In genomic region chr19:57747472-57747807, GRCh38 we compare ENCODE assay signal across 9 cellular contexts. TPM values are rescaled to one million over a fixed set of nuclear protein-coding genes. Genes with fewer than 3 reads are reported as not detected.
DNase-seq lines count a peak whose midpoint lies in the region; ATAC-seq, FAIRE-seq and TF ChIP-seq lines count a peak whose summit lies in the region.
"Had no signal": no experiment of that assay in that cellular context is flagged by ENCODE, and none has a peak within 500 bp of the region (broad histone marks: within the 10 kb centered on the region; RNA-seq: fewer than 3 reads in every experiment).

No MANE protein-coding gene starts in this region.

- H3K9me3 ChIP-seq in astrocyte (ENCODE audit: insufficient read depth, low read depth, low read length), result peaks cover 23% of the 10 kb centered on the region
- H3K9me3 ChIP-seq in HepG2 (ENCODE audit: low read length), result no peaks in the 10 kb centered on the region
- peaks cover 25 to 46% of the 10 kb centered on the region in 2 donors for H3K9me3 ChIP-seq in transverse colon

- CTCF ChIA-PET in activated CD8-positive, alpha-beta memory T cell treated with anti-CD3 and anti-CD28 coated beads, Interleukin-2, amount 10 ng/mL, durations not matched to agents 7 days and 5 days (lab: Charles Lee), result interaction anchor here (2.3 kb wide), 1 partner anchor 22 kb away, joined by 8 read pairs; the partner anchor contains the start of gene ZNF586
- CTCF ChIA-PET in HepG2 (lab: Yijun Ruan, JAX; ENCODE audit: low intra/inter-chr PET ratio, low total read pairs), result no interaction called here

- H3K4me2 ChIP-seq in astrocyte (ENCODE audit: low read length) (peak overlapping the region; percentile 90), HepG2 (ENCODE audit: low read depth, low read length) (peak overlapping the region; percentile 88)

- H3K4me1 Mint-ChIP-seq in activated CD8-positive, alpha-beta memory T cell treated with anti-CD3 and anti-CD28 coated beads, Interleukin-2, amount 10 ng/mL, durations not matched to agents 7 days and 5 days, result peaks cover 26% of the 10 kb centered on the region
- peaks cover 22% of the 10 kb centered on the region for H3K4me1 Mint-ChIP-seq in astrocyte (ENCODE audit: low read depth, unreplicated experiment)

- H3K27me3 Mint-ChIP-seq in activated CD8-positive, alpha-beta memory T cell treated with anti-CD3 and anti-CD28 coated beads, Interleukin-2, amount 10 ng/mL, durations not matched to agents 7 days and 5 days, result no peaks in the 10 kb centered on the region
- no peaks in the 10 kb centered on the region for H3K27me3 Mint-ChIP-seq in astrocyte (ENCODE audit: low read depth, unreplicated experiment)

- H3K4me3 Mint-ChIP-seq in activated CD8-positive, alpha-beta memory T cell treated with anti-CD3 and anti-CD28 coated beads, Interleukin-2, amount 10 ng/mL, durations not matched to agents 7 days and 5 days, result peak overlapping the region; percentile 92
- peak overlapping the region; percentile 99 for H3K4me3 Mint-ChIP-seq in astrocyte (ENCODE audit: unreplicated experiment)

- no TSS peak for BruUV-seq in HepG2 (replicated peaks; lab: Mats Ljungman, UMichigan)

- ATAC-seq in activated CD8-positive, alpha-beta memory T cell treated with anti-CD3 and anti-CD28 coated beads, Interleukin-2, amount 10 ng/mL, durations not matched to agents 7 days and 5 days, result no peak
- ATAC-seq in HepG2 (peak; percentile 9; the same call in 2 of the 3 replicates), HG02759 (IDR thresholded peaks at IDR 0.05; ENCODE audit: unreplicated experiment) (no peak)

- intact Hi-C loops in HepG2 (cut with micrococcal nuclease; ENCODE audit: unreplicated experiment), result loop anchor here (2.0 kb wide), 2 partner anchors 71 to 169 kb away; partner anchors contain the start of gene ZNF416
- intact Hi-C loops in transverse colon (cut with DNase I; ENCODE audit: low total_unique reads), result no loop called here

- DNase-seq in activated CD8-positive, alpha-beta memory T cell treated with anti-CD3 and anti-CD28 coated beads, Interleukin-2, amount 10 ng/mL, durations not matched to agents 7 days and 5 days, result no peak
- no peak for DNase-seq in activated CD8-positive, alpha-beta memory T cell treated with anti-CD3 and anti-CD28 coated beads, Interleukin-2, amount 50 U/mL, for 48 hours
- no peak for DNase-seq in astrocyte (ENCODE audit: low read depth)
- no peak for DNase-seq in HepG2 (ENCODE audit: low spot score)
- no peak for DNase-seq in transverse colon
- no peak for DNase-seq in SW 1271 (lab: John Stamatoyannopoulos, UW)
- DNase-seq in activated gamma-delta T cell treated with Interleukin-2 at 50 U/mL for 16 hours, result no peak

- TF ChIP-seq POLR2A in HepG2 (IDR thresholded peaks at IDR 0.05; ENCODE audit: insufficient read depth in 1 of 2, low read depth in 2 of 2, low read length in 2 of 2), result no peak
- no peak for TF ChIP-seq POLR2A in transverse colon (IDR thresholded peaks at IDR 0.05)

- H3K27me3 ChIP-seq in astrocyte (ENCODE audit: insufficient read depth, low read length) (no peaks in the 10 kb centered on the region), HepG2 (ENCODE audit: control insufficient read depth in 1 of 2, insufficient read depth in 2 of 2, low read length in 2 of 2) (no peaks in the 10 kb centered on the region; a peak in 1 of 5 replicates), transverse colon (no peaks in the 10 kb centered on the region)

- peak overlapping the region; percentile 96 for H3K27ac Mint-ChIP-seq in activated CD8-positive, alpha-beta memory T cell treated with anti-CD3 and anti-CD28 coated beads, Interleukin-2, amount 10 ng/mL, durations not matched to agents 7 days and 5 days
- no peak overlapping the region for H3K27ac Mint-ChIP-seq in astrocyte (ENCODE audit: unreplicated experiment)

- H3K79me2 ChIP-seq in astrocyte (ENCODE audit: insufficient read depth, low read length), result peaks cover 50% of the 10 kb centered on the region
- peaks cover 34% of the 10 kb centered on the region for H3K79me2 ChIP-seq in HepG2 (ENCODE audit: insufficient read depth, low read length)

- peak overlapping the region; percentile 91 for H3K9ac ChIP-seq in astrocyte (ENCODE audit: low read length)
- H3K9ac ChIP-seq in HepG2 (ENCODE audit: insufficient read depth, low read depth, low read length), result peak overlapping the region; percentile 92

- TF ChIP-seq CTCF in astrocyte (IDR thresholded peaks at IDR 0.05; ENCODE audit: insufficient read depth, low read depth, low read length) (no peak), HepG2 (CRISPR knock-in tag; IDR thresholded peaks at IDR 0.05) (no peak), transverse colon (IDR thresholded peaks at IDR 0.05) (no peak)

- H4K20me1 ChIP-seq in astrocyte (ENCODE audit: insufficient read depth, low read length), result peaks cover 15% of the 10 kb centered on the region
- H4K20me1 ChIP-seq in HepG2 (ENCODE audit: insufficient read depth, low read length), result no peaks in the 10 kb centered on the region

- H3K36me3 ChIP-seq in astrocyte (ENCODE audit: insufficient read depth, low read length) (peaks cover 10% of the 10 kb centered on the region), HepG2 (replicated peaks in 1 of 2; ENCODE audit: control insufficient read depth in 1 of 2, insufficient read depth in 2 of 2, low read length in 2 of 2) (peaks cover 7 to 24% of the 10 kb centered on the region in 2 experiments), transverse colon (peaks cover 0 to 46% (median 20%) of the 10 kb centered on the region in 4 donors)

- peaks cover 57% of the 10 kb centered on the region for H3K36me3 Mint-ChIP-seq in activated CD8-positive, alpha-beta memory T cell treated with anti-CD3 and anti-CD28 coated beads, Interleukin-2, amount 10 ng/mL, durations not matched to agents 7 days and 5 days
- H3K36me3 Mint-ChIP-seq in astrocyte (ENCODE audit: low read depth, unreplicated experiment), result peaks cover 17% of the 10 kb centered on the region

- H2AFZ ChIP-seq in astrocyte (ENCODE audit: low read depth, low read length), result peak overlapping the region; percentile 94
- H2AFZ ChIP-seq in HepG2 (ENCODE audit: low read length), result no peak overlapping the region

- TF ChIP-seq EP300 in HepG2 (IDR thresholded peaks at IDR 0.05; ENCODE audit: low read depth in 2 of 2, low read length in 2 of 2) (no peak), HepG2 (CRISPR knock-in tag; IDR thresholded peaks at IDR 0.05; ENCODE audit: borderline replicate concordance) (no peak), transverse colon (IDR thresholded peaks at IDR 0.05; ENCODE audit: low read depth) (no peak)

- H3K9me3 Mint-ChIP-seq in activated CD8-positive, alpha-beta memory T cell treated with anti-CD3 and anti-CD28 coated beads, Interleukin-2, amount 10 ng/mL, durations not matched to agents 7 days and 5 days (ENCODE audit: low read depth), result peaks cover 26% of the 10 kb centered on the region
- no peaks in the 10 kb centered on the region for H3K9me3 Mint-ChIP-seq in astrocyte (ENCODE audit: unreplicated experiment)

- TF ChIP-seq RAD21 in HepG2 (CRISPR knock-in tag; IDR thresholded peaks at IDR 0.05), result no peak

- 30% methylated on average over 6 of the region's 6 CpGs for WGBS in HepG2 (ENCODE audit: low lambda C conversion rate)
- 0 to 48% methylated on average over 1 to 6 of the region's 6 CpGs for WGBS in transverse colon (ENCODE audit: low coverage in 1 of 2), 2 donors

- peaks cover 6% of the 10 kb centered on the region for H3K4me1 ChIP-seq in astrocyte (ENCODE audit: insufficient read depth, low read length)
- peaks cover 33% of the 10 kb centered on the region for H3K4me1 ChIP-seq in HepG2 (ENCODE audit: insufficient read depth, low read length)
- peaks cover 0 to 14% (median 6%) of the 10 kb centered on the region in 4 donors for H3K4me1 ChIP-seq in transverse colon

- H3K27ac ChIP-seq in astrocyte (ENCODE audit: low read depth, low read length), result no peak overlapping the region
- H3K27ac ChIP-seq in HepG2 (ENCODE audit: extremely low read length, insufficient read depth, low read length), result peak overlapping the region; percentile 89
- peak overlapping the region in 2 of 4 donors; percentile 88 to 89 for H3K27ac ChIP-seq in transverse colon

- peak overlapping the region; percentile 90 for H3K4me3 ChIP-seq in astrocyte (ENCODE audit: insufficient read depth, low read depth, low read length)
- H3K4me3 ChIP-seq in HepG2 (replicated peaks in 1 of 3; ENCODE audit: insufficient read depth in 1 of 3, low read depth in 2 of 3, low read length in 3 of 3), result peak overlapping the region; percentile 87 to 100 (median 99)
- H3K4me3 ChIP-seq in transverse colon, result peak overlapping the region; percentile 58 to 92 (median 84)

- POLR2A ChIA-PET in HepG2 (lab: Yijun Ruan, JAX), result interaction anchor here (1.3 to 2.2 kb wide), 5 partner anchors 66 to 436 kb away, joined by 3 to 13 read pairs (median 6); partner anchors contain the start of genes ZNF551, ZNF552 and ZNF587B

- in situ Hi-C loops in HepG2 (cut with HindIII; ENCODE audit: extremely low pct_ligation_motif_present, low pct_unique_long_range_greater_than_20kb), result loop anchor here (10.0 kb wide), 1 partner anchor 407 kb away; the partner anchor contains the start of gene ZNF329
- in situ Hi-C loops in transverse colon (cut with MboI; ENCODE audit: low pct_ligation_motif_present in 1 of 4, low pct_unique_long_range_greater_than_20kb in 1 of 4, low sequenced_read_pairs in 3 of 4), result loop anchor here in 1 of 4 donors (10.0 to 25.0 kb wide), 2 partner anchors 165 to 407 kb away; partner anchors contain the start of genes ZNF329 and ZNF417

- FAIRE-seq in astrocyte (lab: Jason Lieb, UNC) (no peak), HepG2 (lab: Jason Lieb, UNC) (no peak)

RNA-seq across cellular contexts. Expression of gene ZNF776, which starts 0.8 kb away (rescaled TPM):
- total RNA-seq in activated CD8-positive, alpha-beta memory T cell treated with anti-CD3 and anti-CD28 coated beads, Interleukin-2, amount 10 ng/mL, durations not matched to agents 7 days and 5 days, result 10 to 100 TPM; 15.4 to 18.1 TPM
- total RNA-seq in astrocyte, result 17.4 and 17.5 TPM in 2 replicates
- 15.6 and 16.9 TPM in 2 replicates for total RNA-seq in HepG2 (2016; rRNA removed; fragmentation: Illumina TruSeq; extraction: Trizol)
- 2.1 and 3.8 TPM in 2 replicates for total RNA-seq in HepG2 (2016; cell fraction: cytosol; rRNA removed; fragmentation: Illumina TruSeq; extraction: Trizol; ENCODE audit: low read depth)
- 15.4 and 16.9 TPM in 2 replicates for total RNA-seq in HepG2 (2016; cell fraction: insoluble cytoplasmic fraction; rRNA removed; fragmentation: Illumina TruSeq; extraction: Trizol)
- 8.5 and 12.6 TPM in 2 replicates for total RNA-seq in HepG2 (2016; cell fraction: membrane; rRNA removed; fragmentation: Illumina TruSeq; extraction: Trizol)
- 16.0 and 22.2 TPM in 2 replicates for total RNA-seq in HepG2 (2016; cell fraction: nucleus; rRNA removed; fragmentation: Illumina TruSeq; extraction: Trizol)
- 7.6 and 8.2 TPM in 2 replicates for polyA plus RNA-seq in HepG2 (2011; rRNA removed)
- polyA plus RNA-seq in HepG2 (2011; cell fraction: cytosol; rRNA removed), result 5.1 and 5.2 TPM in 2 replicates
- 17.2 and 19.6 TPM in 2 replicates for polyA plus RNA-seq in HepG2 (2011; cell fraction: nucleus; rRNA removed)
- polyA plus RNA-seq in HepG2 (2012), result 7.7 and 8.2 TPM in 2 replicates
- 0.59 and 1.0 TPM in 2 replicates for polyA plus RNA-seq in HepG2 (2016; cell fraction: cytosol; fragmentation: Illumina TruSeq; extraction: Trizol; ENCODE audit: low read depth)
- polyA plus RNA-seq in HepG2 (2016; cell fraction: insoluble cytoplasmic fraction; fragmentation: Illumina TruSeq; extraction: Trizol; ENCODE audit: low read depth), result 8.0 and 9.0 TPM in 2 replicates
- 2.3 and 2.5 TPM in 2 replicates for polyA plus RNA-seq in HepG2 (2016; cell fraction: membrane; fragmentation: Illumina TruSeq; extraction: Trizol; ENCODE audit: low read depth)
- 15.1 and 16.1 TPM in 2 replicates for polyA plus RNA-seq in HepG2 (2016; cell fraction: nucleus; fragmentation: Illumina TruSeq; extraction: Trizol; ENCODE audit: insufficient read depth, low read depth)
- 8.4 and 36.9 TPM in 2 replicates for polyA minus RNA-seq in HepG2 (2011; rRNA and poly(A)+ RNA removed; ENCODE audit: low replicate concordance)
- polyA minus RNA-seq in HepG2 (2011; cell fraction: cytosol; rRNA and poly(A)+ RNA removed), result 9.9 and 11.3 TPM in 2 replicates
- 55.4 and 71.0 TPM in 2 replicates for polyA minus RNA-seq in HepG2 (2011; cell fraction: nucleus; rRNA and poly(A)+ RNA removed)
- 100 to 1,000 TPM in 1 of 4 donors, 10 to 100 TPM in 3; 15.0 to 120 (median 16.7) TPM for total RNA-seq in transverse colon

RNA-seq across cellular contexts. Expression of gene ZNF671, which starts 20.0 kb away (rescaled TPM):
- total RNA-seq in activated CD8-positive, alpha-beta memory T cell treated with anti-CD3 and anti-CD28 coated beads, Interleukin-2, amount 10 ng/mL, durations not matched to agents 7 days and 5 days, result 10 to 100 TPM; 13.0 to 13.8 TPM
- 8.0 and 8.2 TPM in 2 replicates for total RNA-seq in astrocyte
- total RNA-seq in HepG2 (2016; rRNA removed; fragmentation: Illumina TruSeq; extraction: Trizol), result not detected in 2 replicates
- total RNA-seq in HepG2 (2016; cell fraction: cytosol; rRNA removed; fragmentation: Illumina TruSeq; extraction: Trizol; ENCODE audit: low read depth), result not detected in 2 replicates
- not detected in 2 replicates for total RNA-seq in HepG2 (2016; cell fraction: insoluble cytoplasmic fraction; rRNA removed; fragmentation: Illumina TruSeq; extraction: Trizol)
- total RNA-seq in HepG2 (2016; cell fraction: membrane; rRNA removed; fragmentation: Illumina TruSeq; extraction: Trizol), result not detected in 2 replicates
- not detected in 2 replicates for total RNA-seq in HepG2 (2016; cell fraction: nucleus; rRNA removed; fragmentation: Illumina TruSeq; extraction: Trizol)
- polyA plus RNA-seq in HepG2 (2011; rRNA removed), result not detected in 2 replicates
- 0.03 TPM in 1 of 2 replicates, not detected in the other for polyA plus RNA-seq in HepG2 (2011; cell fraction: cytosol; rRNA removed)
- not detected in 2 replicates for polyA plus RNA-seq in HepG2 (2011; cell fraction: nucleus; rRNA removed)
- 0.20 and 0.51 TPM in 2 replicates for polyA plus RNA-seq in HepG2 (2012)
- polyA plus RNA-seq in HepG2 (2016; cell fraction: cytosol; fragmentation: Illumina TruSeq; extraction: Trizol; ENCODE audit: low read depth), result not detected in 2 replicates
- polyA plus RNA-seq in HepG2 (2016; cell fraction: insoluble cytoplasmic fraction; fragmentation: Illumina TruSeq; extraction: Trizol; ENCODE audit: low read depth), result not detected in 2 replicates
- polyA plus RNA-seq in HepG2 (2016; cell fraction: membrane; fragmentation: Illumina TruSeq; extraction: Trizol; ENCODE audit: low read depth), result not detected in 2 replicates
- polyA plus RNA-seq in HepG2 (2016; cell fraction: nucleus; fragmentation: Illumina TruSeq; extraction: Trizol; ENCODE audit: insufficient read depth, low read depth), result not detected in 2 replicates
- not detected in 2 replicates for polyA minus RNA-seq in HepG2 (2011; rRNA and poly(A)+ RNA removed; ENCODE audit: low replicate concordance)
- not detected in 2 replicates for polyA minus RNA-seq in HepG2 (2011; cell fraction: cytosol; rRNA and poly(A)+ RNA removed)
- not detected in 2 replicates for polyA minus RNA-seq in HepG2 (2011; cell fraction: nucleus; rRNA and poly(A)+ RNA removed)
- total RNA-seq in transverse colon, result 1 to 10 TPM in 3 of 4 donors, under 1 TPM in 1; 0.60 to 7.5 (median 4.7) TPM

RNA-seq across cellular contexts. Expression of gene ZNF586, which starts 22.0 kb away (rescaled TPM):
- total RNA-seq in activated CD8-positive, alpha-beta memory T cell treated with anti-CD3 and anti-CD28 coated beads, Interleukin-2, amount 10 ng/mL, durations not matched to agents 7 days and 5 days, result 10 to 100 TPM; 20.4 to 23.0 TPM
- total RNA-seq in astrocyte (8.8 and 11.5 TPM in 2 replicates), HepG2 (2016; rRNA removed; fragmentation: Illumina TruSeq; extraction: Trizol) (2.1 and 3.4 TPM in 2 replicates), transverse colon (10 to 100 TPM; 20.8 to 79.2 (median 27.3) TPM)
- 8.8 and 9.5 TPM in 2 replicates for total RNA-seq in HepG2 (2016; cell fraction: cytosol; rRNA removed; fragmentation: Illumina TruSeq; extraction: Trizol; ENCODE audit: low read depth)
- 1.9 and 3.3 TPM in 2 replicates for total RNA-seq in HepG2 (2016; cell fraction: insoluble cytoplasmic fraction; rRNA removed; fragmentation: Illumina TruSeq; extraction: Trizol)
- 6.5 and 7.6 TPM in 2 replicates for total RNA-seq in HepG2 (2016; cell fraction: membrane; rRNA removed; fragmentation: Illumina TruSeq; extraction: Trizol)
- total RNA-seq in HepG2 (2016; cell fraction: nucleus; rRNA removed; fragmentation: Illumina TruSeq; extraction: Trizol), result 3.7 and 4.4 TPM in 2 replicates
- polyA plus RNA-seq in HepG2 (2011; rRNA removed), result 0.50 and 0.89 TPM in 2 replicates
- 0.28 and 0.31 TPM in 2 replicates for polyA plus RNA-seq in HepG2 (2011; cell fraction: cytosol; rRNA removed)
- polyA plus RNA-seq in HepG2 (2011; cell fraction: nucleus; rRNA removed), result 1.1 and 1.3 TPM in 2 replicates
- polyA plus RNA-seq in HepG2 (2012), result 0.69 and 1.8 TPM in 2 replicates
- 0.43 and 0.46 TPM in 2 replicates for polyA plus RNA-seq in HepG2 (2016; cell fraction: cytosol; fragmentation: Illumina TruSeq; extraction: Trizol; ENCODE audit: low read depth)
- polyA plus RNA-seq in HepG2 (2016; cell fraction: insoluble cytoplasmic fraction; fragmentation: Illumina TruSeq; extraction: Trizol; ENCODE audit: low read depth), result 1.3 TPM in 2 replicates
- polyA plus RNA-seq in HepG2 (2016; cell fraction: membrane; fragmentation: Illumina TruSeq; extraction: Trizol; ENCODE audit: low read depth), result 0.57 and 0.85 TPM in 2 replicates
- 2.9 and 3.3 TPM in 2 replicates for polyA plus RNA-seq in HepG2 (2016; cell fraction: nucleus; fragmentation: Illumina TruSeq; extraction: Trizol; ENCODE audit: insufficient read depth, low read depth)
- 1.6 and 6.4 TPM in 2 replicates for polyA minus RNA-seq in HepG2 (2011; rRNA and poly(A)+ RNA removed; ENCODE audit: low replicate concordance)
- polyA minus RNA-seq in HepG2 (2011; cell fraction: cytosol; rRNA and poly(A)+ RNA removed), result 0.89 and 1.1 TPM in 2 replicates
- 7.1 and 8.7 TPM in 2 replicates for polyA minus RNA-seq in HepG2 (2011; cell fraction: nucleus; rRNA and poly(A)+ RNA removed)

RNA-seq across cellular contexts. Expression of gene ZNF154, which starts 38.4 kb away (rescaled TPM):
- 1 to 10 TPM; 4.0 to 5.6 TPM for total RNA-seq in activated CD8-positive, alpha-beta memory T cell treated with anti-CD3 and anti-CD28 coated beads, Interleukin-2, amount 10 ng/mL, durations not matched to agents 7 days and 5 days
- 12.7 and 13.1 TPM in 2 replicates for total RNA-seq in astrocyte
- not detected in 2 replicates for total RNA-seq in HepG2 (2016; rRNA removed; fragmentation: Illumina TruSeq; extraction: Trizol)
- not detected in 2 replicates for total RNA-seq in HepG2 (2016; cell fraction: cytosol; rRNA removed; fragmentation: Illumina TruSeq; extraction: Trizol; ENCODE audit: low read depth)
- not detected in 2 replicates for total RNA-seq in HepG2 (2016; cell fraction: insoluble cytoplasmic fraction; rRNA removed; fragmentation: Illumina TruSeq; extraction: Trizol)
- total RNA-seq in HepG2 (2016; cell fraction: membrane; rRNA removed; fragmentation: Illumina TruSeq; extraction: Trizol), result not detected in 2 replicates
- not detected in 2 replicates for total RNA-seq in HepG2 (2016; cell fraction: nucleus; rRNA removed; fragmentation: Illumina TruSeq; extraction: Trizol)
- polyA plus RNA-seq in HepG2 (2011; rRNA removed), result not detected in 2 replicates
- polyA plus RNA-seq in HepG2 (2011; cell fraction: cytosol; rRNA removed), result not detected in 2 replicates
- polyA plus RNA-seq in HepG2 (2011; cell fraction: nucleus; rRNA removed), result not detected in 2 replicates
- 0.16 and 0.32 TPM in 2 replicates for polyA plus RNA-seq in HepG2 (2012)
- polyA plus RNA-seq in HepG2 (2016; cell fraction: cytosol; fragmentation: Illumina TruSeq; extraction: Trizol; ENCODE audit: low read depth), result not detected in 2 replicates
- polyA plus RNA-seq in HepG2 (2016; cell fraction: insoluble cytoplasmic fraction; fragmentation: Illumina TruSeq; extraction: Trizol; ENCODE audit: low read depth), result not detected in 2 replicates
- not detected in 2 replicates for polyA plus RNA-seq in HepG2 (2016; cell fraction: membrane; fragmentation: Illumina TruSeq; extraction: Trizol; ENCODE audit: low read depth)
- not detected in 2 replicates for polyA plus RNA-seq in HepG2 (2016; cell fraction: nucleus; fragmentation: Illumina TruSeq; extraction: Trizol; ENCODE audit: insufficient read depth, low read depth)
- not detected in 2 replicates for polyA minus RNA-seq in HepG2 (2011; rRNA and poly(A)+ RNA removed; ENCODE audit: low replicate concordance)
- polyA minus RNA-seq in HepG2 (2011; cell fraction: cytosol; rRNA and poly(A)+ RNA removed), result not detected in 2 replicates
- polyA minus RNA-seq in HepG2 (2011; cell fraction: nucleus; rRNA and poly(A)+ RNA removed), result not detected in 2 replicates
- total RNA-seq in transverse colon, result 1 to 10 TPM; 1.1 to 2.2 (median 1.8) TPM
- total RNA-seq: RPMI7951 had no signal
